ENCODE assay signal across 32 cellular contexts in the genomic region with DNA sequence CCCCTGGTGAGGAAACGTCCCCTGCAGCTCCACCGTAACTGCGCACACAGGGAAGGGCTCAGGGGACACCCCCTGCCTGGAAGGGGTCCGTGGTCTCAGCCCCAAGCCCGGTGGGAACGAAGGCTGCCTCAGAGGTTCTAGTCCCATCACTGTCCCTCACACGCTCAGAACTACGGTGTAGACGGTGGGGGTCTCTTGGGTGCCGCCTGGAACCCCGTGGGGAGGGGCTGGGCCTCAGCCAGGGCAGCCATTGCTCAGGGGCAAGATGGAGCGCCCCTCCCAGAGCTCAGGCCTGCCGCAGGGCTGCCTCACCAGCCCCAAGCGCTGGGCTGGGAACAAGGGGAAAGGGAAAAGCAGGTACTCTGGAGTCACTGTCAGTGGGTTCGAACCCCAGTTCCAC. TPM values are rescaled to one million over a fixed set of nuclear protein-coding genes. Genes with fewer than 3 reads are reported as not detected.
"Had no signal": no experiment of that assay in that cellular context is flagged by ENCODE, and none has a peak within 500 bp of the region (broad histone marks: within the 10 kb centered on the region; RNA-seq: fewer than 3 reads in every experiment).

No MANE protein-coding gene starts in this region.

- H3K4me2 ChIP-seq: smooth muscle cell had no signal

- ATAC-seq: activated CD4-positive, alpha-beta T cell treated with anti-CD3 and anti-CD28 coated beads for 36 hours; activated CD8-positive, alpha-beta memory T cell treated with anti-CD3 and anti-CD28 coated beads, Interleukin-2, amount 10 ng/mL, durations not matched to agents 7 days and 5 days; activated CD8-positive, alpha-beta T cell treated with anti-CD3 and anti-CD28 coated beads, Interleukin-2, amount 10 ng/mL, durations not matched to agents 7 days and 5 days; activated naive CD4-positive, alpha-beta T cell treated with anti-CD3 and anti-CD28 coated beads, Interleukin-2, amount 50 U/mL, for 72 hours; activated T-cell treated with anti-CD3 and anti-CD28 coated beads, Interleukin-2, amount 50 U/mL, for 72 hours; left ventricle myocardium superior; mucosa of descending colon; natural killer cell treated with Interleukin-12 subunit alpha and Interleukin-12 subunit beta and Interleukin-15 and Interleukin-18, amount 100 ng/mL, for 72 hours; stimulated activated naive B cell treated with anti-CD40 and anti-IgM and Interleukin-4, amounts not matched to agents 10 μg/mL and 1 μg/mL and 100 μg/mL, for 72 hours; T-cell; upper lobe of right lung had no signal

- H3K4me3 ChIP-seq: esophagus squamous epithelium, mucosa of descending colon, ovary, smooth muscle cell, suprapubic skin, tibial artery had no signal

- H3K9me3 ChIP-seq: esophagus squamous epithelium, mucosa of descending colon, ovary, stomach, suprapubic skin, tibial artery, upper lobe of right lung had no signal

- H3K36me3 ChIP-seq: ovary, suprapubic skin, tibial artery, upper lobe of right lung had no signal

- DNase-seq: activated CD4-positive, alpha-beta T cell treated with anti-CD3 and anti-CD28 coated beads for 36 hours; activated CD4-positive, CD25-positive, alpha-beta regulatory T cell; activated CD8-positive, alpha-beta memory T cell treated with anti-CD3 and anti-CD28 coated beads, Interleukin-2, amount 10 ng/mL, durations not matched to agents 7 days and 5 days; activated CD8-positive, alpha-beta T cell treated with anti-CD3 and anti-CD28 coated beads, Interleukin-2, amount 10 ng/mL, durations not matched to agents 7 days and 5 days; activated naive CD4-positive, alpha-beta T cell; activated T-cell treated with anti-CD3 and anti-CD28 coated beads, Interleukin-2, amount 50 U/mL, for 72 hours; anterior cingulate cortex; dermis blood vessel endothelial cell; effector CD4-positive, alpha-beta T cell; esophagus squamous epithelium; foreskin melanocyte; left ventricle myocardium superior; stimulated activated CD4-positive, alpha-beta T cell treated with anti-CD3 and anti-CD28 coated beads, Interleukin-1b, Interleukin-23, amount 100 ng/mL, for 48 hours; stimulated activated CD4-positive, alpha-beta T cell treated with anti-CD3 and anti-CD28 coated beads, Interleukin-4, amount 100 ng/mL, for 4 hours; stimulated activated CD8-positive, alpha-beta memory T cell treated with anti-CD3 and anti-CD28 coated beads, Interleukin-4, amount 100 ng/mL, for 48 hours; stimulated activated naive B cell treated with anti-CD40 and anti-IgM and Interleukin-4, amounts not matched to agents 10 μg/mL and 1 μg/mL and 100 μg/mL, for 72 hours; stomach; T-cell; tibial artery; upper lobe of right lung had no signal

- H3K27ac ChIP-seq: epithelial cell of prostate, esophagus squamous epithelium, ovary, stomach, suprapubic skin, tibial artery had no signal

- H3K27me3 ChIP-seq: esophagus squamous epithelium, ovary, stomach, suprapubic skin, tibial artery, upper lobe of right lung had no signal

RNA-seq across cellular contexts. Expression of a gene that starts 28.0 kb away (rescaled TPM):
- total RNA-seq: activated CD8-positive, alpha-beta memory T cell treated with anti-CD3 and anti-CD28 coated beads, Interleukin-2, amount 10 ng/mL, durations not matched to agents 7 days and 5 days; bronchial epithelial cell; myocyte; natural killer cell treated with Interleukin-12 subunit alpha and Interleukin-12 subunit beta and Interleukin-15 and Interleukin-18, amount 100 ng/mL, for 72 hours had no signal

RNA-seq across cellular contexts. Expression of a gene that starts 58.4 kb away (rescaled TPM):
- total RNA-seq: bronchial epithelial cell, dermis blood vessel endothelial cell, glomerular endothelial cell, lung microvascular endothelial cell, myocyte, progenitor cell of endocrine pancreas, smooth muscle cell had no signal
- polyA plus RNA-seq: smooth muscle cell had no signal
